Comparison of ENCODE assay signal across 1 cellular context in genomic region chr1:9719978-9720722, GRCh38.
TF ChIP-seq lines count a peak whose summit lies in the region.

No MANE protein-coding gene starts in this region.

TF ChIP-seq in HCT116, 20 proteins besides CTCF, POLR2A, EP300 and RAD21:
- TF ChIP-seq YY1 (IDR thresholded peaks at IDR 0.05; ENCODE audit: extremely low read depth, insufficient replicate concordance, low read depth, low read length), result no peak
- TF ChIP-seq MAX (IDR thresholded peaks at IDR 0.05), result no peak
- TF ChIP-seq JUND (IDR thresholded peaks at IDR 0.05), result no peak
